Comparison of ENCODE assay signal across 19 cellular contexts in genomic region chr6:9527679-9528286, GRCh38.
DNase-seq lines count a peak whose midpoint lies in the region; ATAC-seq, FAIRE-seq and TF ChIP-seq lines count a peak whose summit lies in the region.
"Had no signal": no experiment of that assay in that cellular context is flagged by ENCODE, and none has a peak within 500 bp of the region (broad histone marks: within the 10 kb centered on the region; RNA-seq: fewer than 3 reads in every experiment).

No MANE protein-coding gene starts in this region.

- POLR2A ChIA-PET in A549 (lab: Yijun Ruan, JAX) (no interaction called here), PC-3 (lab: Charles Lee; ENCODE audit: unreplicated experiment) (no interaction called here)
- POLR2A ChIA-PET in naive thymus-derived CD8-positive, alpha-beta T cell (lab: Charles Lee), result no interaction called here

- DNase-seq in A549 (ENCODE audit: low read depth in 1 of 2, low spot score in 1 of 2) (no peak), PC-3 (no peak), fibroblast of gingiva (ENCODE audit: low read depth) (peak; percentile 22), AG08395 (ENCODE audit: low spot score) (no peak), HuH-7 (ENCODE audit: low spot score) (no peak)
- DNase-seq in stimulated activated CD4-positive, alpha-beta T cell treated with anti-CD3 and anti-CD28 coated beads, Interleukin-4, amount 100 ng/mL, for 1 hour, result no peak
- DNase-seq in naive thymus-derived CD8-positive, alpha-beta T cell, result no peak
- DNase-seq: activated CD4-positive, alpha-beta T cell treated with anti-CD3 and anti-CD28 coated beads, Interleukin-2, amount 50 U/mL, for 1 hour; activated T-cell treated with anti-CD3 and anti-CD28 coated beads, Interleukin-2, amount 50 U/mL, for 24 hours; Caco-2; hypothalamus; NCI-H2029 treated with DMSO at 0.1 percent for 48 hours; retina; stimulated activated naive CD8-positive, alpha-beta T cell treated with anti-CD3 and anti-CD28 coated beads, Interleukin-15, amount 100 ng/mL, for 72 hours had no signal

- H3K27ac Mint-ChIP-seq in naive thymus-derived CD8-positive, alpha-beta T cell, result no peak overlapping the region
- H3K27ac Mint-ChIP-seq: activated naive CD4-positive, alpha-beta T cell treated with anti-CD3 and anti-CD28 coated beads, Interleukin-2, amount 50 U/mL, for 72 hours; activated T-cell treated with anti-CD3 and anti-CD28 coated beads, Interleukin-2, amount 50 U/mL, for 24 hours; brain had no signal

- no peaks in the 10 kb centered on the region for H4K20me1 ChIP-seq in PC-3 (ENCODE audit: low read length)

- no peaks in the 10 kb centered on the region for H3F3A ChIP-seq in PC-3 (ENCODE audit: low read length, unreplicated experiment)

- H3K9me2 ChIP-seq in PC-3 (replicated peaks; ENCODE audit: low read length), result no peaks in the 10 kb centered on the region

- H3K4me1 ChIP-seq in A549 (peaks cover 7% of the 10 kb centered on the region; the same call in 1 of the 3 replicates), PC-3 (ENCODE audit: insufficient read depth, low read length) (peaks cover 19% of the 10 kb centered on the region)

- no peaks in the 10 kb centered on the region for H3K36me3 ChIP-seq in PC-3 (ENCODE audit: low read depth, low read length)

- CTCF ChIA-PET in A549 (lab: Yijun Ruan, JAX) (no interaction called here), PC-3 (lab: Charles Lee) (interaction anchor here (0.8 kb wide), 1 partner anchor 1046 kb away, joined by 3 read pairs; no protein-coding TSS in a partner anchor)

- TF ChIP-seq POLR2A in A549 (IDR thresholded peaks at IDR 0.05; ENCODE audit: low read length), result no peak

- TF ChIP-seq RAD21 in A549 (conservative IDR thresholded peaks at IDR 0.05 in 1 of 2, IDR thresholded peaks at IDR 0.05 in 1 of 2) (no peak), Ishikawa (IDR thresholded peaks at IDR 0.05; ENCODE audit: low read depth) (no peak)

- 0 out of 2 replicates have a peak overlapping the region, but pooled peaks have one; percentile 8 for H2AFZ ChIP-seq in PC-3 (ENCODE audit: low read length)

- no peaks in the 10 kb centered on the region for H3K79me2 ChIP-seq in PC-3 (ENCODE audit: low read length)

- no peak overlapping the region for H3K4me3 ChIP-seq in A549
- H3K4me3 ChIP-seq in PC-3 (ENCODE audit: low read length), result no peak overlapping the region

- TF ChIP-seq CTCF in A549 (IDR thresholded peaks at IDR 0.05), result no peak
- no peak for TF ChIP-seq CTCF in PC-3 (conservative IDR thresholded peaks at IDR 0.05; ENCODE audit: low read depth, low read length)

- no peak for TF ChIP-seq EP300 in A549 (IDR thresholded peaks at IDR 0.05)
- no peak for TF ChIP-seq EP300 in Ishikawa (IDR thresholded peaks at IDR 0.05; ENCODE audit: borderline replicate concordance)

- no peaks in the 10 kb centered on the region for H3K36me3 Mint-ChIP-seq in naive thymus-derived CD8-positive, alpha-beta T cell
- H3K36me3 Mint-ChIP-seq: activated naive CD4-positive, alpha-beta T cell treated with anti-CD3 and anti-CD28 coated beads, Interleukin-2, amount 50 U/mL, for 72 hours; brain had no signal

- H3K4me1 Mint-ChIP-seq in naive thymus-derived CD8-positive, alpha-beta T cell, result no peaks in the 10 kb centered on the region
- H3K4me1 Mint-ChIP-seq: brain; stimulated activated naive CD8-positive, alpha-beta T cell treated with anti-CD3 and anti-CD28 coated beads, Interleukin-15, amount 100 ng/mL, for 72 hours had no signal

- no peak for FAIRE-seq in A549 (lab: Jason Lieb, UNC)
- FAIRE-seq: urothelium cell line had no signal

- peaks cover 0 to 4% (median 0%) of the 10 kb centered on the region in 5 donors for H3K27me3 Mint-ChIP-seq in naive thymus-derived CD8-positive, alpha-beta T cell
- H3K27me3 Mint-ChIP-seq: activated T-cell treated with anti-CD3 and anti-CD28 coated beads, Interleukin-2, amount 50 U/mL, for 24 hours; stimulated activated naive CD8-positive, alpha-beta T cell treated with anti-CD3 and anti-CD28 coated beads, Interleukin-15, amount 100 ng/mL, for 72 hours had no signal

- intact Hi-C loops in PC-3 (cut with micrococcal nuclease), result no loop called here

- no peak overlapping the region for H3K27ac ChIP-seq in A549
- no peak overlapping the region for H3K27ac ChIP-seq in PC-3 (ENCODE audit: low read length)

- WGBS in A549 (ENCODE audit: missing lambda C conversion rate), result 61% methylated on average over 4 of the region's 4 CpGs

- H3K4me3 Mint-ChIP-seq in naive thymus-derived CD8-positive, alpha-beta T cell, result no peak overlapping the region
- H3K4me3 Mint-ChIP-seq: activated T-cell treated with anti-CD3 and anti-CD28 coated beads, Interleukin-2, amount 50 U/mL, for 24 hours; brain; stimulated activated naive CD8-positive, alpha-beta T cell treated with anti-CD3 and anti-CD28 coated beads, Interleukin-15, amount 100 ng/mL, for 72 hours had no signal

- peaks cover 0 to 29% (median 7%) of the 10 kb centered on the region in 9 donors for H3K9me3 Mint-ChIP-seq in naive thymus-derived CD8-positive, alpha-beta T cell
- H3K9me3 Mint-ChIP-seq: activated T-cell treated with anti-CD3 and anti-CD28 coated beads, Interleukin-2, amount 50 U/mL, for 24 hours had no signal

- no peaks in the 10 kb centered on the region for H3K9me3 ChIP-seq in A549
- no peaks in the 10 kb centered on the region for H3K9me3 ChIP-seq in PC-3 (ENCODE audit: low read length)

- H3K27me3 ChIP-seq in PC-3 (ENCODE audit: low read length), result no peaks in the 10 kb centered on the region

- no TSS peak for BruUV-seq in PC-3 (replicated peaks; lab: Mats Ljungman, UMichigan)

- H3K4me2 ChIP-seq in A549 (no peak overlapping the region), PC-3 (ENCODE audit: low read length) (no peak overlapping the region)

- no peak overlapping the region for H3K9ac ChIP-seq in PC-3 (ENCODE audit: low read length)

- no peak for ATAC-seq in A549
- ATAC-seq in PC-3, result no peak
- no peak for ATAC-seq in naive thymus-derived CD8-positive, alpha-beta T cell
- ATAC-seq: activated naive CD4-positive, alpha-beta T cell treated with anti-CD3 and anti-CD28 coated beads, Interleukin-2, amount 50 U/mL, for 72 hours; esophagus mucosa; stimulated activated naive CD8-positive, alpha-beta T cell treated with anti-CD3 and anti-CD28 coated beads, Interleukin-15, amount 100 ng/mL, for 72 hours had no signal

TF ChIP-seq in A549, 52 proteins besides CTCF, POLR2A, EP300 and RAD21 (continues in another document):
- TF ChIP-seq, protein P1, sequence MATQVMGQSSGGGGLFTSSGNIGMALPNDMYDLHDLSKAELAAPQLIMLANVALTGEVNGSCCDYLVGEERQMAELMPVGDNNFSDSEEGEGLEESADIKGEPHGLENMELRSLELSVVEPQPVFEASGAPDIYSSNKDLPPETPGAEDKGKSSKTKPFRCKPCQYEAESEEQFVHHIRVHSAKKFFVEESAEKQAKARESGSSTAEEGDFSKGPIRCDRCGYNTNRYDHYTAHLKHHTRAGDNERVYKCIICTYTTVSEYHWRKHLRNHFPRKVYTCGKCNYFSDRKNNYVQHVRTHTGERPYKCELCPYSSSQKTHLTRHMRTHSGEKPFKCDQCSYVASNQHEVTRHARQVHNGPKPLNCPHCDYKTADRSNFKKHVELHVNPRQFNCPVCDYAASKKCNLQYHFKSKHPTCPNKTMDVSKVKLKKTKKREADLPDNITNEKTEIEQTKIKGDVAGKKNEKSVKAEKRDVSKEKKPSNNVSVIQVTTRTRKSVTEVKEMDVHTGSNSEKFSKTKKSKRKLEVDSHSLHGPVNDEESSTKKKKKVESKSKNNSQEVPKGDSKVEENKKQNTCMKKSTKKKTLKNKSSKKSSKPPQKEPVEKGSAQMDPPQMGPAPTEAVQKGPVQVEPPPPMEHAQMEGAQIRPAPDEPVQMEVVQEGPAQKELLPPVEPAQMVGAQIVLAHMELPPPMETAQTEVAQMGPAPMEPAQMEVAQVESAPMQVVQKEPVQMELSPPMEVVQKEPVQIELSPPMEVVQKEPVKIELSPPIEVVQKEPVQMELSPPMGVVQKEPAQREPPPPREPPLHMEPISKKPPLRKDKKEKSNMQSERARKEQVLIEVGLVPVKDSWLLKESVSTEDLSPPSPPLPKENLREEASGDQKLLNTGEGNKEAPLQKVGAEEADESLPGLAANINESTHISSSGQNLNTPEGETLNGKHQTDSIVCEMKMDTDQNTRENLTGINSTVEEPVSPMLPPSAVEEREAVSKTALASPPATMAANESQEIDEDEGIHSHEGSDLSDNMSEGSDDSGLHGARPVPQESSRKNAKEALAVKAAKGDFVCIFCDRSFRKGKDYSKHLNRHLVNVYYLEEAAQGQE (IDR thresholded peaks at IDR 0.05), result no peak
- TF ChIP-seq CEBPB (IDR thresholded peaks at IDR 0.05) (peak; percentile 65 to 86; a peak in 3 of 4 replicates), MYC (IDR thresholded peaks at IDR 0.05; ENCODE audit: borderline replicate concordance, low read length) (no peak), ESRRA (IDR thresholded peaks at IDR 0.05; ENCODE audit: borderline replicate concordance, low read length) (no peak), CBX8 (IDR thresholded peaks at IDR 0.05) (no peak)

TF ChIP-seq in Ishikawa, 13 proteins besides CTCF, POLR2A, EP300 and RAD21:
- TF ChIP-seq CEBPB (IDR thresholded peaks at IDR 0.05) (peak; percentile 51; the same call in 1 of the 2 replicates), TAF1 (IDR thresholded peaks at IDR 0.05; ENCODE audit: low read depth) (no peak)
